In genomic region chr15:90249123-90249863, GRCh38 we compare ENCODE assay signal across 8 cellular contexts. TPM values are rescaled to one million over a fixed set of nuclear protein-coding genes. Genes with fewer than 3 reads are reported as not detected.
DNase-seq lines count a peak whose midpoint lies in the region; ATAC-seq and TF ChIP-seq lines count a peak whose summit lies in the region.

TSS of gene TTLL13 (plus strand) at chr15:90249556. CDS start at chr15:90250631, 1,075 bp downstream.

- no peak for ATAC-seq in GM21717 (IDR thresholded peaks at IDR 0.05; ENCODE audit: unreplicated experiment)

- H3K27me3 ChIP-seq in mononuclear cell (ENCODE audit: insufficient read depth, low read length): no peaks in the 10 kb centered on the region

- peaks cover 14% of the 10 kb centered on the region for H3K4me1 ChIP-seq in mononuclear cell (ENCODE audit: insufficient read depth, low read length)

- peak; percentile 97 for DNase-seq in HT-29 (ENCODE audit: low spot score)
- peak; percentile 29 for DNase-seq in NOMO-1 treated with DMSO at 0.1 percent for 48 hours (lab: John Stamatoyannopoulos, UW; ENCODE audit: unreplicated experiment)
- peak; percentile 87 for DNase-seq in activated T-cell treated with anti-CD3 and anti-CD28 coated beads for 48 hours (ENCODE audit: low read depth)
- no peak for DNase-seq in epithelial cell of proximal tubule (ENCODE audit: low read depth)
- DNase-seq in stimulated activated CD8-positive, alpha-beta memory T cell treated with anti-CD3 and anti-CD28 coated beads, Interleukin-15, amount 100 ng/mL, for 48 hours (ENCODE audit: low read depth in 2 of 2): peak; percentile 61 to 79

- no peaks in the 10 kb centered on the region for H3K9me3 ChIP-seq in mononuclear cell (ENCODE audit: low read depth, low read length)

- H3K4me3 ChIP-seq in GM12875 (ENCODE audit: low read depth, low read length) (peak within 1 kb of the TSS; percentile 38), epithelial cell of proximal tubule (ENCODE audit: low read depth, low read length) (peak within 1 kb of the TSS; percentile 70), mononuclear cell (ENCODE audit: low read length) (peak within 1 kb of the TSS; percentile 15)

- no peak for TF ChIP-seq CTCF in GM12875 (IDR thresholded peaks at IDR 0.05; ENCODE audit: borderline replicate concordance, insufficient read depth, low read depth, low read length)
- TF ChIP-seq CTCF in epithelial cell of proximal tubule (conservative IDR thresholded peaks at IDR 0.05; ENCODE audit: low read depth, low read length): no peak

RNA-seq across cellular contexts. Expression of gene TTLL13, which starts in this region (rescaled TPM):
- 0.03 and 0.28 TPM in 2 replicates for total RNA-seq in HT-29 (2014; rRNA removed; shearing (Covaris generic))
- total RNA-seq in epithelial cell of proximal tubule (not detected in 2 replicates), mononuclear cell (0.31 TPM)

Comparison
In these comparisons a context has a peak if more than half of its experiments do, and no peak if none do; other contexts are left out.
1. Peak in DNase-seq in HT-29; RNA of the gene not detected or under 1 TPM.
2. H3K4me3 ChIP-seq: peak in every context shown above with its lines; median percentile 70 in epithelial cell of proximal tubule; 38 in GM12875; 15 in mononuclear cell.